8 cellular contexts compared by ENCODE assay signal in the genomic region with DNA sequence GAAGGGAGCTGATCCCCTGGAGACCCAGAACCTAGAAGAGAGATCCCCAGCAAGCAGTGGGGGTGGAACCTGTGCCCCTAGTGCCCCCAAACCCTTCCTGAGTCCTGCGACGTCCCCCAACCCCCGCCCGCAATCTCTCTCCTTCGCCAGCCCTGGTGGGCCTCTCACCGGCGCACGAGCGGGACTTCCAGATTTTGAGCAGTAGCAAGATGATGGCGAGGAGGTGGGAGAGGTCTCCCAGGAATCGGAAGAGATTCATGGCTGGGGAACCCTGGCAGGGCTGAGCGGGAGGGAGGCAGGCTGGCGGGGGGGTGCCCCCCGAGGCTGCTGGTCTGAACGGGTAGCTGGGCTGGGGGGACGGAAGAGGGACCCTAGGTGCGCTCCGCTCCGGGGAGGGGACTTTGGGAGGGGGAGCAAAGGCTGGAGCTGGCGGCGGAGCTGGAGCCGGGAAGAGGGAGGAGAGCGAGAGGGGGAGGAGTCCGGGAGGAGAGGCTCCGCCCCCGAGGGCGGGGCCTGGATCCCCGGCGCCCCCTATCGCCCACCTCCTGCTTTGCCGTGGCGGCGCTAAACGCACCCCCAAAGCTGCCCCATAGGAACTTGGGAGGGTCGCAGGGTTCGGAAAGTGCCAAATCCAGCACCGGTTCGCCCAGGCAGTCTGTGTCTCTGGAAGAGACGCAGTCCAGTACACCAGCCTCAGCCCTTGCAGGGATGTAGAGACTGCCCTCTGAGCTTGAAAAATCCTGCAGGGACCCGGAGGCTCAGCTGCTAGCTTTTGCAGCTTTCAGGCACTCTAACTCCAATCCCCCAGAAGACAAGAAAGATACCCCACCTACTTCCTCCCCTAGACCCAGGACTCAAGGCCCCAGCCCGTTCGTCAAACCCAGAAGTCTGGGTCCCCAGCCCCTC. TPM values are rescaled to one million over a fixed set of nuclear protein-coding genes. Genes with fewer than 3 reads are reported as not detected.
DNase-seq lines count a peak whose midpoint lies in the region; ATAC-seq and TF ChIP-seq lines count a peak whose summit lies in the region.

A gene (minus strand): TSS at position 452 of the 906 bp plus-strand sequence. CDS start 193 bp downstream, at position 259.

- peaks cover 14% of the 10 kb centered on the region for H3K36me3 ChIP-seq in CD4-positive, alpha-beta memory T cell (ENCODE audit: insufficient read depth, low read length)
- H3K36me3 ChIP-seq in Karpas-422 (ENCODE audit: insufficient read depth, low read length) (peaks cover 11% of the 10 kb centered on the region; the same call in 1 of the 2 replicates), heart left ventricle (peaks cover 0 to 33% (median 31%) of the 10 kb centered on the region in 9 donors), urinary bladder (ENCODE audit: insufficient read depth) (no peaks in the 10 kb centered on the region)

- H3K4me1 ChIP-seq in CD4-positive, alpha-beta memory T cell (ENCODE audit: insufficient read depth, low read length): peaks cover 41% of the 10 kb centered on the region
- H3K4me1 ChIP-seq in Karpas-422 (ENCODE audit: low read length) (peaks cover 7% of the 10 kb centered on the region), heart left ventricle (peaks cover 0 to 28% (median 11%) of the 10 kb centered on the region in 12 donors), urinary bladder (ENCODE audit: insufficient read depth) (no peaks in the 10 kb centered on the region)

- H3K27me3 Mint-ChIP-seq in CD4-positive, alpha-beta memory T cell: peaks cover 6 to 19% of the 10 kb centered on the region in 2 donors

- TF ChIP-seq POLR2A in heart left ventricle (IDR thresholded peaks at IDR 0.05): peak in 1 of 2 donors; percentile 61

- peak within 1 kb of the TSS; percentile 93 for H3K27ac ChIP-seq in CD4-positive, alpha-beta memory T cell (ENCODE audit: low read depth, low read length)
- H3K27ac ChIP-seq in Karpas-422 (ENCODE audit: low read length): peak within 1 kb of the TSS; percentile 75
- H3K27ac ChIP-seq in adipose tissue (ENCODE audit: low read depth, low read length): peak within 1 kb of the TSS; percentile 70
- H3K27ac ChIP-seq in heart left ventricle: peak within 1 kb of the TSS; percentile 67 to 97 (median 87)
- peak within 1 kb of the TSS; percentile 69 for H3K27ac ChIP-seq in urinary bladder (ENCODE audit: low read depth)

- H3K9ac ChIP-seq in Karpas-422 (ENCODE audit: low read length): peak within 1 kb of the TSS; percentile 97

- peaks cover 19% of the 10 kb centered on the region for H3K27me3 ChIP-seq in CD4-positive, alpha-beta memory T cell (ENCODE audit: insufficient read depth, low read length)
- H3K27me3 ChIP-seq in Karpas-422 (ENCODE audit: low read length) (no peaks in the 10 kb centered on the region), heart left ventricle (peaks cover 15 to 43% (median 35%) of the 10 kb centered on the region in 9 donors)

- peak within 1 kb of the TSS; percentile 85 for H3K4me2 ChIP-seq in Karpas-422 (ENCODE audit: low read depth, low read length, poor library complexity, severe bottlenecking)

- no peaks in the 10 kb centered on the region for H3K9me3 ChIP-seq in CD4-positive, alpha-beta memory T cell (ENCODE audit: control insufficient read depth in 1 of 2, low read length in 2 of 2)
- H3K9me3 ChIP-seq in Karpas-422 (ENCODE audit: low read length): no peaks in the 10 kb centered on the region
- H3K9me3 ChIP-seq in heart left ventricle: no peaks in the 10 kb centered on the region

- CTCF ChIA-PET in CD4-positive, alpha-beta memory T cell (lab: Charles Lee; ENCODE audit: partially characterized antibody): interaction anchor here (0.6 to 2.1 kb wide), 29 partner anchors 10 to 1288 kb away, joined by 3 to 28 read pairs (median 5); a partner anchor contains a TSS

- H3K4me1 Mint-ChIP-seq in CD4-positive, alpha-beta memory T cell: peaks cover 15 to 49% (median 33%) of the 10 kb centered on the region in 4 donors

- ATAC-seq in GM19438 (IDR thresholded peaks at IDR 0.05; ENCODE audit: low read depth, unreplicated experiment) (peak; percentile 70), heart left ventricle (peak; percentile 89 to 96 (median 93))

- no peaks in the 10 kb centered on the region for H3K9me2 ChIP-seq in Karpas-422 (replicated peaks; ENCODE audit: insufficient read depth, low read length)

- H3K9me3 Mint-ChIP-seq in CD4-positive, alpha-beta memory T cell: no peaks in the 10 kb centered on the region

- peaks cover 0 to 20% of the 10 kb centered on the region in 2 donors for H3K36me3 Mint-ChIP-seq in CD4-positive, alpha-beta memory T cell

- TF ChIP-seq CTCF in heart left ventricle (IDR thresholded peaks at IDR 0.05): peak; percentile 85 to 97 (median 91)

- DNase-seq in CD4-positive, alpha-beta memory T cell: peak; percentile 59 to 79 (median 66)
- DNase-seq in Karpas-422: peak; percentile 86
- peak; percentile 61 for DNase-seq in T follicular helper cell (ENCODE audit: low read depth)
- DNase-seq in heart left ventricle: peak; percentile 78 to 92 (median 80)
- peak; percentile 76 for DNase-seq in pons (ENCODE audit: low spot score)

- 4 to 5% (median 4%) methylated on average over 37 to 42 of the region's 42 CpGs for WGBS in adipose tissue, 3 donors
- WGBS in heart left ventricle, 4 donors: 4 to 5% (median 4%) methylated on average over 28 to 42 of the region's 42 CpGs
- 5% methylated on average over 42 of the region's 42 CpGs for WGBS in urinary bladder

- H3K27ac Mint-ChIP-seq in CD4-positive, alpha-beta memory T cell: peak within 1 kb of the TSS; percentile 89 to 98 (median 95)

- peak within 1 kb of the TSS; percentile 63 to 89 for H3K4me3 ChIP-seq in CD4-positive, alpha-beta memory T cell (ENCODE audit: low read length in 2 of 2)
- H3K4me3 ChIP-seq in Karpas-422 (ENCODE audit: low read length): peak within 1 kb of the TSS; percentile 90
- H3K4me3 ChIP-seq in heart left ventricle: peak within 1 kb of the TSS; percentile 77 to 99 (median 90)
- peak within 1 kb of the TSS; percentile 93 for H3K4me3 ChIP-seq in urinary bladder (ENCODE audit: low read depth, low read length)

- peaks cover 23% of the 10 kb centered on the region for H3K79me2 ChIP-seq in Karpas-422 (ENCODE audit: low read length)

- H4K20me1 ChIP-seq in Karpas-422 (ENCODE audit: insufficient read depth, low read depth, low read length): no peaks in the 10 kb centered on the region

- POLR2A ChIA-PET in CD4-positive, alpha-beta memory T cell (lab: Charles Lee; ENCODE audit: partially characterized antibody): interaction anchor here (0.8 to 2.4 kb wide), 15 partner anchors 9 to 228 kb away, joined by 3 to 46 read pairs (median 4); a partner anchor contains a TSS

- peak within 1 kb of the TSS; percentile 91 to 95 (median 94) for H3K4me3 Mint-ChIP-seq in CD4-positive, alpha-beta memory T cell

- intact Hi-C loops in CD4-positive, alpha-beta memory T cell (cut with micrococcal nuclease): loop anchor here (1.0 to 2.0 kb wide), 4 partner anchors 27 to 77 kb away; a partner anchor contains a TSS
- intact Hi-C loops in heart left ventricle (cut with DNase I): loop anchor here in 4 of 10 donors (2.0 to 10.0 kb wide), 8 partner anchors 27 to 196 kb away; a partner anchor contains a TSS

- peak within 1 kb of the TSS; percentile 46; the same call in 1 of the 2 replicates for H2AFZ ChIP-seq in Karpas-422 (ENCODE audit: low read length)

RNA-seq across cellular contexts. Expression of the gene that starts here (rescaled TPM):
- total RNA-seq in CD4-positive, alpha-beta memory T cell: 10 to 100 TPM; 58.8 to 63.2 TPM
- 10 to 100 TPM; 17.7 to 28.8 TPM for polyA plus RNA-seq in CD4-positive, alpha-beta memory T cell
- 39.5 and 53.7 TPM in 2 replicates for total RNA-seq in Karpas-422 (2014; rRNA removed; shearing (Covaris generic); ENCODE audit: low replicate concordance)
- polyA plus RNA-seq in adipose tissue: 10 to 100 TPM; 86.8 to 98.2 (median 95.7) TPM
- total RNA-seq in heart left ventricle: 100 to 1,000 TPM in 1 of 9 donors, 10 to 100 TPM in 8; 64.5 to 109 (median 79.1) TPM
- 100 to 1,000 TPM in 1 of 2 donors, 10 to 100 TPM in 1; 60.0 to 113 TPM for polyA plus RNA-seq in heart left ventricle
- 68.7 TPM for total RNA-seq in urinary bladder
- 144 TPM for polyA plus RNA-seq in urinary bladder

Comparison
In these comparisons a context has a peak if more than half of its experiments do, and no peak if none do; other contexts are left out.
1. Peak in every context shown above with its lines: DNase-seq, ATAC-seq, H3K4me3 ChIP-seq and H3K27ac ChIP-seq.